Comparison of ENCODE assay signal across 11 cellular contexts in genomic region chr12:114403044-114403689, GRCh38. TPM values are rescaled to one million over a fixed set of nuclear protein-coding genes. Genes with fewer than 3 reads are reported as not detected.
DNase-seq lines count a peak whose midpoint lies in the region; ATAC-seq, FAIRE-seq and TF ChIP-seq lines count a peak whose summit lies in the region.
"Had no signal": no experiment of that assay in that cellular context is flagged by ENCODE, and none has a peak within 500 bp of the region (broad histone marks: within the 10 kb centered on the region; RNA-seq: fewer than 3 reads in every experiment).

No MANE protein-coding gene starts in this region.

- peaks cover 0 to 19% (median 0%) of the 10 kb centered on the region in 9 donors for H3K36me3 ChIP-seq in heart left ventricle

- H3K4me3 Mint-ChIP-seq in osteocyte (ENCODE audit: unreplicated experiment), result no peak overlapping the region
- H3K4me3 Mint-ChIP-seq: activated T-helper 17 cell treated with anti-CD3 and anti-CD28 coated beads, Interleukin-2, amount 50 U/mL, for 72 hours; natural killer cell had no signal

- no peak overlapping the region for H3K4me3 ChIP-seq in GM12864 (ENCODE audit: low read depth, low read length)
- H3K4me3 ChIP-seq in heart left ventricle, result peak overlapping the region; percentile 6 to 88 (median 62)

- no peaks in the 10 kb centered on the region for H3K36me3 Mint-ChIP-seq in osteocyte (ENCODE audit: unreplicated experiment)
- H3K36me3 Mint-ChIP-seq: natural killer cell had no signal

- peaks cover 0 to 39% (median 6%) of the 10 kb centered on the region in 12 donors for H3K4me1 ChIP-seq in heart left ventricle

- FAIRE-seq in GM19239 (lab: Jason Lieb, UNC), result no peak
- FAIRE-seq: colon had no signal

- no peak for TF ChIP-seq POLR2A in heart left ventricle (IDR thresholded peaks at IDR 0.05)

- TF ChIP-seq CTCF in GM12864 (IDR thresholded peaks at IDR 0.05; ENCODE audit: low read depth, low read length, missing control alignments), result peak; percentile 15
- peak in 10 of 12 donors; percentile 9 to 44 (median 24) for TF ChIP-seq CTCF in heart left ventricle (IDR thresholded peaks at IDR 0.05)
- no peak for TF ChIP-seq CTCF in osteocyte (IDR thresholded peaks at IDR 0.05)

- peaks cover 1% of the 10 kb centered on the region for H3K4me1 Mint-ChIP-seq in osteocyte (ENCODE audit: unreplicated experiment)
- H3K4me1 Mint-ChIP-seq: natural killer cell had no signal

- no peaks in the 10 kb centered on the region for H3K9me3 ChIP-seq in heart left ventricle

- no peak overlapping the region for H3K27ac Mint-ChIP-seq in osteocyte (ENCODE audit: unreplicated experiment)
- H3K27ac Mint-ChIP-seq: activated T-helper 17 cell treated with anti-CD3 and anti-CD28 coated beads, Interleukin-2, amount 50 U/mL, for 72 hours; natural killer cell had no signal

- intact Hi-C loops in heart left ventricle (cut with DNase I), result loop anchor here in 4 of 10 donors (5.0 to 10.0 kb wide), 4 partner anchors 41 to 72 kb away; no protein-coding TSS in a partner anchor

- H3K27me3 Mint-ChIP-seq in osteocyte (ENCODE audit: unreplicated experiment), result peaks cover 96% of the 10 kb centered on the region

- peaks cover 0 to 98% (median 3%) of the 10 kb centered on the region in 9 donors for H3K27me3 ChIP-seq in heart left ventricle

- peak overlapping the region; percentile 69 to 96 (median 91) for H3K27ac ChIP-seq in heart left ventricle

- ATAC-seq in heart left ventricle (peak; percentile 30 to 63 (median 62)), HG02970 (IDR thresholded peaks at IDR 0.05; ENCODE audit: low FRiP score, unreplicated experiment) (no peak)
- ATAC-seq: activated T-helper 17 cell treated with anti-CD3 and anti-CD28 coated beads, Interleukin-2, amount 50 U/mL, for 72 hours; natural killer cell had no signal

- H3K9me3 Mint-ChIP-seq in osteocyte (ENCODE audit: unreplicated experiment), result no peaks in the 10 kb centered on the region

- WGBS in heart left ventricle, 4 donors, result 17 to 35% (median 27%) methylated on average over 31 to 41 of the region's 41 CpGs

- no peak for DNase-seq in GM12864 (ENCODE audit: low read depth)
- peak; percentile 11 for DNase-seq in SK-N-DZ (ENCODE audit: low spot score)
- DNase-seq in heart left ventricle, result peak in 4 of 5 donors; percentile 56 to 80 (median 75)
- peak; percentile 75 for DNase-seq in osteocyte (ENCODE audit: extremely low spot score, unreplicated experiment)
- no peak for DNase-seq in glomerular visceral epithelial cell (ENCODE audit: extremely low spot score)
- DNase-seq in GM19239 (ENCODE audit: insufficient read length, low spot score), result no peak
- DNase-seq: natural killer cell, NCI-H2107 had no signal

RNA-seq across cellular contexts. Expression of gene TBX5, which starts 2.8 kb away (rescaled TPM):
- polyA plus RNA-seq in SK-N-DZ (2014; cell fraction: cytosol; rRNA removed), result 0.66 TPM in 1 of 2 replicates, not detected in the other
- 0.23 TPM in 1 of 2 replicates, not detected in the other for polyA plus RNA-seq in SK-N-DZ (2014; cell fraction: nucleus; rRNA removed)
- total RNA-seq in heart left ventricle (10 to 100 TPM; 33.6 to 74.5 (median 44.9) TPM), osteocyte (not detected in 2 replicates)
- 10 to 100 TPM in 1 of 2 donors, 1 to 10 TPM in 1; 8.1 to 21.3 TPM for polyA plus RNA-seq in heart left ventricle
- total RNA-seq: activated T-helper 17 cell treated with anti-CD3 and anti-CD28 coated beads, Interleukin-2, amount 50 U/mL, for 72 hours; natural killer cell had no signal

Comparison
In these comparisons a context has a peak if more than half of its experiments do, and no peak if none do; other contexts are left out.
1. DNase-seq: peak in SK-N-DZ (single experiment), heart left ventricle (4 of 5) and osteocyte (single experiment); none in GM12864 (single experiment), glomerular visceral epithelial cell (single experiment) and GM19239 (single experiment).
2. RNA of gene TBX5, which starts 2.8 kb away (total RNA-seq): 33.6 to 74.5 TPM in heart left ventricle; not detected in osteocyte; every median in the first group is over 10 times any median in the second.